In the genomic region with DNA sequence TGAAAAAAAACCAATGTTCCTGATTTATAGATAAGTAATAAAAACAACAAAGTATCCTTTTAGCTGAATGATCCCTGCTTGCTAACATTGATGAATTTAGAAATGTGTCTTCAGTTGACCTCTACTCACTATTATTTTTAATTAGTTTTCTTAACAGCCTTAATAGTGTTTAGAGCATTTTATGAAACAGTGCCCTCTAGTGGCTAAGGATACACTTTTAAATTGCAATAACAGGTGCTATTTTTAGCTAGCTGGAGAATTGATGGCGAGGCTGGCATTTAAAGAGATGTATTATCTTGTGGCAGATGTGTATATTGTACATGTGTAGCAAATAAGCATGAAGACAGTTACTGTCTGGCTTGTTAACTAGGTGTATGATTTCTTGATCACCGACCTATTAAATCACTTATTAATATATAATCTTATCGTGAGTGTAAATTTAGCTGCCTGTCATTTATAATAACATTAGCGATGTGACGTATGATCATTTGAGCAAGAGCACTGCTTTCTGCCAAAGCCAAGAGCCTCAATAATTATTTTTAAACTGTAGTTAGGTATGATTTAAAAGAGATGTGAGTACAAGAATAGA, we compare ENCODE assay signal across 8 cellular contexts.
DNase-seq lines count a peak whose midpoint lies in the region; ATAC-seq and TF ChIP-seq lines count a peak whose summit lies in the region.

No MANE protein-coding gene starts in this region.

- no peak overlapping the region for H3K4me3 ChIP-seq in OCI-LY3 (ENCODE audit: low read length)

- H2AFZ ChIP-seq in OCI-LY3 (ENCODE audit: low read depth, low read length), result no peak overlapping the region

- intact Hi-C loops in activated CD4-positive, alpha-beta T cell treated with anti-CD3 and anti-CD28 coated beads for 36 hours (cut with DNase I, micrococcal nuclease), result loop anchor here in 1 of 2 experiments (5.0 to 10.0 kb wide), 2 partner anchors 432 to 1119 kb away; no protein-coding TSS in a partner anchor

- no peak for ATAC-seq in GM21423 (IDR thresholded peaks at IDR 0.05; ENCODE audit: unreplicated experiment)
- no peak for ATAC-seq in activated CD4-positive, alpha-beta T cell treated with anti-CD3 and anti-CD28 coated beads for 36 hours

- H3K27ac Mint-ChIP-seq in activated CD4-positive, alpha-beta T cell treated with anti-CD3 and anti-CD28 coated beads for 36 hours, result no peak overlapping the region

- POLR2A ChIA-PET in activated CD4-positive, alpha-beta T cell treated with anti-CD3 and anti-CD28 coated beads for 36 hours (lab: Charles Lee), result no interaction called here

- no peaks in the 10 kb centered on the region for H3K27me3 Mint-ChIP-seq in activated CD4-positive, alpha-beta T cell treated with anti-CD3 and anti-CD28 coated beads for 36 hours

- peaks cover 12% of the 10 kb centered on the region for H3K9me3 Mint-ChIP-seq in activated CD4-positive, alpha-beta T cell treated with anti-CD3 and anti-CD28 coated beads for 36 hours (ENCODE audit: low read depth)

- TF ChIP-seq CTCF in OCI-LY3 (IDR thresholded peaks at IDR 0.05; ENCODE audit: low read depth, low read length), result peak; percentile 77

- no peaks in the 10 kb centered on the region for H3K4me1 Mint-ChIP-seq in activated CD4-positive, alpha-beta T cell treated with anti-CD3 and anti-CD28 coated beads for 36 hours

- H3K36me3 ChIP-seq in OCI-LY3 (replicated peaks; ENCODE audit: low read depth, low read length), result no peaks in the 10 kb centered on the region

- CTCF ChIA-PET in activated CD4-positive, alpha-beta T cell treated with anti-CD3 and anti-CD28 coated beads for 36 hours (lab: Charles Lee), result interaction anchor here (0.6 to 1.8 kb wide), 8 partner anchors 10 to 1121 kb away, joined by 3 to 6 read pairs (median 3); no protein-coding TSS in a partner anchor

- no peaks in the 10 kb centered on the region for H4K20me1 ChIP-seq in OCI-LY3 (ENCODE audit: insufficient read depth, low read length)

- no peaks in the 10 kb centered on the region for H3K9me3 ChIP-seq in OCI-LY3 (ENCODE audit: insufficient read depth, low read length)

- DNase-seq in Daoy (ENCODE audit: low read depth) (peak; percentile 14), HPDE6-E6E7 (ENCODE audit: extremely low spot score) (peak; percentile 4), fibroblast of gingiva (ENCODE audit: low read depth) (peak; percentile 4), renal cortical epithelial cell (ENCODE audit: low read depth) (peak; percentile 36)
- DNase-seq in stimulated activated CD4-positive, alpha-beta T cell treated with anti-CD3 and anti-CD28 coated beads, Interleukin-4, amount 100 ng/mL, for 24 hours, result no peak
- DNase-seq in activated CD4-positive, alpha-beta T cell treated with anti-CD3 and anti-CD28 coated beads for 36 hours, result no peak

- no peak overlapping the region for H3K27ac ChIP-seq in OCI-LY3 (ENCODE audit: low read length)

- H3K79me2 ChIP-seq in OCI-LY3 (ENCODE audit: low read length), result no peaks in the 10 kb centered on the region

- H3K4me3 Mint-ChIP-seq in activated CD4-positive, alpha-beta T cell treated with anti-CD3 and anti-CD28 coated beads for 36 hours, result no peak overlapping the region

- H3K4me1 ChIP-seq in OCI-LY3 (ENCODE audit: low read length), result no peaks in the 10 kb centered on the region

- H3K4me2 ChIP-seq in OCI-LY3 (ENCODE audit: low read length), result no peak overlapping the region

- no peak overlapping the region for H3K9ac ChIP-seq in OCI-LY3 (ENCODE audit: low read length)

- H3K36me3 Mint-ChIP-seq in activated CD4-positive, alpha-beta T cell treated with anti-CD3 and anti-CD28 coated beads for 36 hours (ENCODE audit: low read depth), result no peaks in the 10 kb centered on the region

- H3K27me3 ChIP-seq in OCI-LY3 (ENCODE audit: low read depth, low read length), result 0 out of 2 replicates have a peak, but pooled peaks cover 3% of the 10 kb centered on the region

Comparison
In these comparisons a context has a peak if more than half of its experiments do, and no peak if none do; other contexts are left out.
1. DNase-seq: peak in Daoy (single experiment), HPDE6-E6E7 (single experiment), fibroblast of gingiva (single experiment) and renal cortical epithelial cell (single experiment); none in stimulated activated CD4-positive, alpha-beta T cell treated with anti-CD3 and anti-CD28 coated beads, Interleukin-4, amount 100 ng/mL, for 24 hours (single experiment) and activated CD4-positive, alpha-beta T cell treated with anti-CD3 and anti-CD28 coated beads for 36 hours (single experiment).